In genomic region chr14:45253070-45253753, GRCh38 we compare ENCODE assay signal across 1 cellular context.
A peak's percentile ranks its signal among the peaks of the same experiment; 100 is the strongest.
TF ChIP-seq lines count a peak whose summit lies in the region.

MIS18BP1 (minus strand) TSS chr14:45253202; CDS start chr14:45247286, 5,916 bp downstream.

TF ChIP-seq in HepG2, 621 proteins besides CTCF, POLR2A, EP300 and RAD21 (continued from another document and continues in another):
- peak; percentile 83 for TF ChIP-seq NR0B2 (CRISPR knock-in tag; IDR thresholded peaks at IDR 0.05)
- peak; percentile 69; the same call in 1 of the 2 replicates for TF ChIP-seq ZNF274 (CRISPR knock-in tag; IDR thresholded peaks at IDR 0.05)
- peak; percentile 84 for TF ChIP-seq ZNF18 (CRISPR knock-in tag; IDR thresholded peaks at IDR 0.05; ENCODE audit: insufficient replicate concordance)
- TF ChIP-seq POGZ (CRISPR knock-in tag; IDR thresholded peaks at IDR 0.05) = peak; percentile 95
- TF ChIP-seq HNRNPH1 (optimal IDR thresholded peaks at IDR 0.05; ENCODE audit: low read depth, low read length) = no peak
- 0 out of 2 replicates have a peak, but pooled peaks have one; percentile 62 for TF ChIP-seq ZNF619 (CRISPR knock-in tag; IDR thresholded peaks at IDR 0.05)
- 0 out of 2 replicates have a peak, but pooled peaks have one; percentile 19 for TF ChIP-seq ZSCAN12 (CRISPR knock-in tag; IDR thresholded peaks at IDR 0.05)
- TF ChIP-seq THYN1 (CRISPR knock-in tag; IDR thresholded peaks at IDR 0.05; ENCODE audit: borderline replicate concordance, low read depth) = peak; percentile 86; the same call in 1 of the 2 replicates
- TF ChIP-seq ZNF614 (CRISPR knock-in tag; IDR thresholded peaks at IDR 0.05; ENCODE audit: borderline replicate concordance) = peak; percentile 85; the same call in 1 of the 2 replicates
- TF ChIP-seq THAP7 (CRISPR knock-in tag; IDR thresholded peaks at IDR 0.05) = peak; percentile 79; the same call in 1 of the 2 replicates
- TF ChIP-seq HOXD1 (CRISPR knock-in tag; IDR thresholded peaks at IDR 0.05) = peak; percentile 85; the same call in 1 of the 2 replicates
- TF ChIP-seq ZMYM3 (CRISPR knock-in tag; IDR thresholded peaks at IDR 0.05) = peak; percentile 74
- no peak for TF ChIP-seq ATF6 (CRISPR knock-in tag; conservative IDR thresholded peaks at IDR 0.05)
- TF ChIP-seq MAFK (conservative IDR thresholded peaks at IDR 0.05 in 1 of 2, IDR thresholded peaks at IDR 0.05 in 1 of 2; ENCODE audit: low read length in 2 of 2) = no peak
- TF ChIP-seq MED1 (CRISPR knock-in tag; IDR thresholded peaks at IDR 0.05) = peak; percentile 56
- peak; percentile 85 for TF ChIP-seq MEF2D (CRISPR knock-in tag; IDR thresholded peaks at IDR 0.05)
- peak; percentile 96 for TF ChIP-seq DMAP1 (CRISPR knock-in tag; IDR thresholded peaks at IDR 0.05)
- TF ChIP-seq ZNF710 (CRISPR knock-in tag; IDR thresholded peaks at IDR 0.05; ENCODE audit: borderline replicate concordance) = peak; percentile 87
- no peak for TF ChIP-seq SOX6 (IDR thresholded peaks at IDR 0.05)
- TF ChIP-seq SOX6 (CRISPR knock-in tag; IDR thresholded peaks at IDR 0.05) = peak; percentile 82
- TF ChIP-seq ZNF644 (CRISPR knock-in tag; IDR thresholded peaks at IDR 0.05; ENCODE audit: low read depth) = no peak; the same call in 1 of the 2 replicates
- peak; percentile 26; the same call in 1 of the 2 replicates for TF ChIP-seq SOX5 (CRISPR knock-in tag; IDR thresholded peaks at IDR 0.05; ENCODE audit: borderline replicate concordance)
- TF ChIP-seq NFAT5 (CRISPR knock-in tag; IDR thresholded peaks at IDR 0.05) = peak; percentile 21; the same call in 1 of the 2 replicates
- TF ChIP-seq ATF4 (CRISPR knock-in tag; IDR thresholded peaks at IDR 0.05) = peak in 1 of 2 experiments; percentile 84; a peak in 2 of 4 replicates
- peak; percentile 63; the same call in 1 of the 2 replicates for TF ChIP-seq RXRB (CRISPR knock-in tag; IDR thresholded peaks at IDR 0.05; ENCODE audit: borderline replicate concordance)
- peak; percentile 92 for TF ChIP-seq ZNF607 (CRISPR knock-in tag; IDR thresholded peaks at IDR 0.05; ENCODE audit: borderline replicate concordance)
- TF ChIP-seq SP4 (CRISPR knock-in tag; IDR thresholded peaks at IDR 0.05) = peak; percentile 91
- TF ChIP-seq CREB3 (CRISPR knock-in tag; IDR thresholded peaks at IDR 0.05) = peak; percentile 93
- TF ChIP-seq ZNF180 (CRISPR knock-in tag; IDR thresholded peaks at IDR 0.05; ENCODE audit: borderline replicate concordance, low read depth) = peak; percentile 18; the same call in 1 of the 2 replicates
- peak; percentile 92 for TF ChIP-seq ZNF766 (CRISPR knock-in tag; IDR thresholded peaks at IDR 0.05; ENCODE audit: borderline replicate concordance)
- TF ChIP-seq PAF1 (CRISPR knock-in tag; IDR thresholded peaks at IDR 0.05) = no peak
- TF ChIP-seq TFE3 (CRISPR knock-in tag; IDR thresholded peaks at IDR 0.05) = peak; percentile 89
- TF ChIP-seq NFRKB (IDR thresholded peaks at IDR 0.05) = peak; percentile 44; the same call in 1 of the 2 replicates
- TF ChIP-seq CERS6 (CRISPR knock-in tag; IDR thresholded peaks at IDR 0.05) = 0 out of 2 replicates have a peak, but pooled peaks have one; percentile 8
- peak; percentile 75 for TF ChIP-seq TEAD3 (CRISPR knock-in tag; optimal IDR thresholded peaks at IDR 0.05; ENCODE audit: borderline replicate concordance)
- TF ChIP-seq ZNF513 (CRISPR knock-in tag; conservative IDR thresholded peaks at IDR 0.05) = no peak
